Comparison of ENCODE assay signal across 2 cellular contexts in the genomic region with DNA sequence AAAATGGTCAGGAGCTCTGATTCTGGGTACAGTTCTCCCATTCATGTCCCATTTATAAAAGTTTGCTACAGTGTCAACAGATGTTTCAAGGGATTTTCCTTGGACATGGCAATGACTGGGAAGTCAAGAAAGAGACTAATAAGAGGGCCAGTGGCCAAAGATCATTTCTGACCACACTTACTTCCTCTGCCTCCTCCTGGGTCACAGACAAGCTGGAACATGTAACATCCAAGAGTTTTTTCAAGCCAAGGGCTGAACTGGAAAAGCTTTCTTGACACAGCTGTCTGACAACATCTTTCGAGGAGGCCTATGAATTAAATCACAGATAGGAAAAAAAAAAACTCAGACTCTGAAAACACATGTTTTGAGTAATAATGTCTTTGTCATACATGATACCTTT.
TF ChIP-seq lines count a peak whose summit lies in the region.

No MANE protein-coding gene starts in this region.

TF ChIP-seq in IMR-90, 13 proteins besides CTCF, POLR2A, EP300 and RAD21:
- TF ChIP-seq FOS (IDR thresholded peaks at IDR 0.05; ENCODE audit: low read depth, low read length): no peak
- TF ChIP-seq MXI1 (IDR thresholded peaks at IDR 0.05; ENCODE audit: borderline replicate concordance, low read depth, low read length): no peak
- TF ChIP-seq CEBPB (IDR thresholded peaks at IDR 0.05; ENCODE audit: low read depth, low read length): no peak
- no peak for TF ChIP-seq SMC3 (IDR thresholded peaks at IDR 0.05; ENCODE audit: low read depth, low read length)
- TF ChIP-seq RCOR1 (IDR thresholded peaks at IDR 0.05; ENCODE audit: insufficient replicate concordance, low read length): no peak
- TF ChIP-seq MAFK (IDR thresholded peaks at IDR 0.05; ENCODE audit: low read depth, low read length): no peak
- TF ChIP-seq NFE2L2 (IDR thresholded peaks at IDR 0.05; ENCODE audit: low read depth, low read length): no peak
- no peak for TF ChIP-seq CHD1 (IDR thresholded peaks at IDR 0.05; ENCODE audit: low read depth, low read length)
- TF ChIP-seq BHLHE40 (IDR thresholded peaks at IDR 0.05; ENCODE audit: low read depth, low read length): no peak
- TF ChIP-seq, protein P1, sequence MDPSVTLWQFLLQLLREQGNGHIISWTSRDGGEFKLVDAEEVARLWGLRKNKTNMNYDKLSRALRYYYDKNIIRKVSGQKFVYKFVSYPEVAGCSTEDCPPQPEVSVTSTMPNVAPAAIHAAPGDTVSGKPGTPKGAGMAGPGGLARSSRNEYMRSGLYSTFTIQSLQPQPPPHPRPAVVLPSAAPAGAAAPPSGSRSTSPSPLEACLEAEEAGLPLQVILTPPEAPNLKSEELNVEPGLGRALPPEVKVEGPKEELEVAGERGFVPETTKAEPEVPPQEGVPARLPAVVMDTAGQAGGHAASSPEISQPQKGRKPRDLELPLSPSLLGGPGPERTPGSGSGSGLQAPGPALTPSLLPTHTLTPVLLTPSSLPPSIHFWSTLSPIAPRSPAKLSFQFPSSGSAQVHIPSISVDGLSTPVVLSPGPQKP (IDR thresholded peaks at IDR 0.05; ENCODE audit: borderline replicate concordance, low read depth, low read length): no peak
- TF ChIP-seq, protein P2, sequence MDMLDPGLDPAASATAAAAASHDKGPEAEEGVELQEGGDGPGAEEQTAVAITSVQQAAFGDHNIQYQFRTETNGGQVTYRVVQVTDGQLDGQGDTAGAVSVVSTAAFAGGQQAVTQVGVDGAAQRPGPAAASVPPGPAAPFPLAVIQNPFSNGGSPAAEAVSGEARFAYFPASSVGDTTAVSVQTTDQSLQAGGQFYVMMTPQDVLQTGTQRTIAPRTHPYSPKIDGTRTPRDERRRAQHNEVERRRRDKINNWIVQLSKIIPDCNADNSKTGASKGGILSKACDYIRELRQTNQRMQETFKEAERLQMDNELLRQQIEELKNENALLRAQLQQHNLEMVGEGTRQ (IDR thresholded peaks at IDR 0.05; ENCODE audit: low read depth, low read length): no peak
- no peak for TF ChIP-seq MAZ (IDR thresholded peaks at IDR 0.05; ENCODE audit: borderline replicate concordance, low read depth, low read length)
- TF ChIP-seq RFX5 (IDR thresholded peaks at IDR 0.05; ENCODE audit: low read depth, low read length): no peak

TF ChIP-seq in WTC11, 78 proteins besides CTCF, POLR2A, EP300 and RAD21:
- TF ChIP-seq ETV6 (CRISPR knock-in tag; IDR thresholded peaks at IDR 0.05): no peak
- TF ChIP-seq, protein P3, sequence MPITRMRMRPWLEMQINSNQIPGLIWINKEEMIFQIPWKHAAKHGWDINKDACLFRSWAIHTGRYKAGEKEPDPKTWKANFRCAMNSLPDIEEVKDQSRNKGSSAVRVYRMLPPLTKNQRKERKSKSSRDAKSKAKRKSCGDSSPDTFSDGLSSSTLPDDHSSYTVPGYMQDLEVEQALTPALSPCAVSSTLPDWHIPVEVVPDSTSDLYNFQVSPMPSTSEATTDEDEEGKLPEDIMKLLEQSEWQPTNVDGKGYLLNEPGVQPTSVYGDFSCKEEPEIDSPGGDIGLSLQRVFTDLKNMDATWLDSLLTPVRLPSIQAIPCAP (CRISPR knock-in tag; IDR thresholded peaks at IDR 0.05): no peak
- TF ChIP-seq, protein P4, sequence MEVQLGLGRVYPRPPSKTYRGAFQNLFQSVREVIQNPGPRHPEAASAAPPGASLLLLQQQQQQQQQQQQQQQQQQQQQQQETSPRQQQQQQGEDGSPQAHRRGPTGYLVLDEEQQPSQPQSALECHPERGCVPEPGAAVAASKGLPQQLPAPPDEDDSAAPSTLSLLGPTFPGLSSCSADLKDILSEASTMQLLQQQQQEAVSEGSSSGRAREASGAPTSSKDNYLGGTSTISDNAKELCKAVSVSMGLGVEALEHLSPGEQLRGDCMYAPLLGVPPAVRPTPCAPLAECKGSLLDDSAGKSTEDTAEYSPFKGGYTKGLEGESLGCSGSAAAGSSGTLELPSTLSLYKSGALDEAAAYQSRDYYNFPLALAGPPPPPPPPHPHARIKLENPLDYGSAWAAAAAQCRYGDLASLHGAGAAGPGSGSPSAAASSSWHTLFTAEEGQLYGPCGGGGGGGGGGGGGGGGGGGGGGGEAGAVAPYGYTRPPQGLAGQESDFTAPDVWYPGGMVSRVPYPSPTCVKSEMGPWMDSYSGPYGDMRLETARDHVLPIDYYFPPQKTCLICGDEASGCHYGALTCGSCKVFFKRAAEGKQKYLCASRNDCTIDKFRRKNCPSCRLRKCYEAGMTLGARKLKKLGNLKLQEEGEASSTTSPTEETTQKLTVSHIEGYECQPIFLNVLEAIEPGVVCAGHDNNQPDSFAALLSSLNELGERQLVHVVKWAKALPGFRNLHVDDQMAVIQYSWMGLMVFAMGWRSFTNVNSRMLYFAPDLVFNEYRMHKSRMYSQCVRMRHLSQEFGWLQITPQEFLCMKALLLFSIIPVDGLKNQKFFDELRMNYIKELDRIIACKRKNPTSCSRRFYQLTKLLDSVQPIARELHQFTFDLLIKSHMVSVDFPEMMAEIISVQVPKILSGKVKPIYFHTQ (CRISPR knock-in tag; IDR thresholded peaks at IDR 0.05): no peak
- TF ChIP-seq, protein P5, sequence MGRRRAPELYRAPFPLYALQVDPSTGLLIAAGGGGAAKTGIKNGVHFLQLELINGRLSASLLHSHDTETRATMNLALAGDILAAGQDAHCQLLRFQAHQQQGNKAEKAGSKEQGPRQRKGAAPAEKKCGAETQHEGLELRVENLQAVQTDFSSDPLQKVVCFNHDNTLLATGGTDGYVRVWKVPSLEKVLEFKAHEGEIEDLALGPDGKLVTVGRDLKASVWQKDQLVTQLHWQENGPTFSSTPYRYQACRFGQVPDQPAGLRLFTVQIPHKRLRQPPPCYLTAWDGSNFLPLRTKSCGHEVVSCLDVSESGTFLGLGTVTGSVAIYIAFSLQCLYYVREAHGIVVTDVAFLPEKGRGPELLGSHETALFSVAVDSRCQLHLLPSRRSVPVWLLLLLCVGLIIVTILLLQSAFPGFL (CRISPR knock-in tag; IDR thresholded peaks at IDR 0.05; ENCODE audit: borderline replicate concordance): no peak
- TF ChIP-seq GTF2I (CRISPR knock-in tag; conservative IDR thresholded peaks at IDR 0.05): no peak
- no peak for TF ChIP-seq ESRRA (CRISPR knock-in tag; IDR thresholded peaks at IDR 0.05; ENCODE audit: borderline replicate concordance)
- no peak for TF ChIP-seq NR2C2 (CRISPR knock-in tag; IDR thresholded peaks at IDR 0.05)
- TF ChIP-seq ELF4 (CRISPR knock-in tag; IDR thresholded peaks at IDR 0.05; ENCODE audit: low read depth): no peak
- no peak for TF ChIP-seq CBFB (CRISPR knock-in tag; IDR thresholded peaks at IDR 0.05; ENCODE audit: low read depth)
- TF ChIP-seq, protein P6, sequence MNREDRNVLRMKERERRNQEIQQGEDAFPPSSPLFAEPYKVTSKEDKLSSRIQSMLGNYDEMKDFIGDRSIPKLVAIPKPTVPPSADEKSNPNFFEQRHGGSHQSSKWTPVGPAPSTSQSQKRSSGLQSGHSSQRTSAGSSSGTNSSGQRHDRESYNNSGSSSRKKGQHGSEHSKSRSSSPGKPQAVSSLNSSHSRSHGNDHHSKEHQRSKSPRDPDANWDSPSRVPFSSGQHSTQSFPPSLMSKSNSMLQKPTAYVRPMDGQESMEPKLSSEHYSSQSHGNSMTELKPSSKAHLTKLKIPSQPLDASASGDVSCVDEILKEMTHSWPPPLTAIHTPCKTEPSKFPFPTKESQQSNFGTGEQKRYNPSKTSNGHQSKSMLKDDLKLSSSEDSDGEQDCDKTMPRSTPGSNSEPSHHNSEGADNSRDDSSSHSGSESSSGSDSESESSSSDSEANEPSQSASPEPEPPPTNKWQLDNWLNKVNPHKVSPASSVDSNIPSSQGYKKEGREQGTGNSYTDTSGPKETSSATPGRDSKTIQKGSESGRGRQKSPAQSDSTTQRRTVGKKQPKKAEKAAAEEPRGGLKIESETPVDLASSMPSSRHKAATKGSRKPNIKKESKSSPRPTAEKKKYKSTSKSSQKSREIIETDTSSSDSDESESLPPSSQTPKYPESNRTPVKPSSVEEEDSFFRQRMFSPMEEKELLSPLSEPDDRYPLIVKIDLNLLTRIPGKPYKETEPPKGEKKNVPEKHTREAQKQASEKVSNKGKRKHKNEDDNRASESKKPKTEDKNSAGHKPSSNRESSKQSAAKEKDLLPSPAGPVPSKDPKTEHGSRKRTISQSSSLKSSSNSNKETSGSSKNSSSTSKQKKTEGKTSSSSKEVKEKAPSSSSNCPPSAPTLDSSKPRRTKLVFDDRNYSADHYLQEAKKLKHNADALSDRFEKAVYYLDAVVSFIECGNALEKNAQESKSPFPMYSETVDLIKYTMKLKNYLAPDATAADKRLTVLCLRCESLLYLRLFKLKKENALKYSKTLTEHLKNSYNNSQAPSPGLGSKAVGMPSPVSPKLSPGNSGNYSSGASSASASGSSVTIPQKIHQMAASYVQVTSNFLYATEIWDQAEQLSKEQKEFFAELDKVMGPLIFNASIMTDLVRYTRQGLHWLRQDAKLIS (CRISPR knock-in tag; IDR thresholded peaks at IDR 0.05; ENCODE audit: borderline replicate concordance): no peak
- no peak for TF ChIP-seq ZNF219 (CRISPR knock-in tag; IDR thresholded peaks at IDR 0.05; ENCODE audit: borderline replicate concordance)
- no peak for TF ChIP-seq NR3C1 (CRISPR knock-in tag; conservative IDR thresholded peaks at IDR 0.05; ENCODE audit: low read depth)
- TF ChIP-seq, protein P7, sequence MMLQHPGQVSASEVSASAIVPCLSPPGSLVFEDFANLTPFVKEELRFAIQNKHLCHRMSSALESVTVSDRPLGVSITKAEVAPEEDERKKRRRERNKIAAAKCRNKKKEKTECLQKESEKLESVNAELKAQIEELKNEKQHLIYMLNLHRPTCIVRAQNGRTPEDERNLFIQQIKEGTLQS (CRISPR knock-in tag; conservative IDR thresholded peaks at IDR 0.05): no peak
- TF ChIP-seq SP1 (CRISPR knock-in tag; conservative IDR thresholded peaks at IDR 0.05): no peak
- TF ChIP-seq ZNF263 (CRISPR knock-in tag; IDR thresholded peaks at IDR 0.05; ENCODE audit: low read depth): no peak
- TF ChIP-seq, protein P8, sequence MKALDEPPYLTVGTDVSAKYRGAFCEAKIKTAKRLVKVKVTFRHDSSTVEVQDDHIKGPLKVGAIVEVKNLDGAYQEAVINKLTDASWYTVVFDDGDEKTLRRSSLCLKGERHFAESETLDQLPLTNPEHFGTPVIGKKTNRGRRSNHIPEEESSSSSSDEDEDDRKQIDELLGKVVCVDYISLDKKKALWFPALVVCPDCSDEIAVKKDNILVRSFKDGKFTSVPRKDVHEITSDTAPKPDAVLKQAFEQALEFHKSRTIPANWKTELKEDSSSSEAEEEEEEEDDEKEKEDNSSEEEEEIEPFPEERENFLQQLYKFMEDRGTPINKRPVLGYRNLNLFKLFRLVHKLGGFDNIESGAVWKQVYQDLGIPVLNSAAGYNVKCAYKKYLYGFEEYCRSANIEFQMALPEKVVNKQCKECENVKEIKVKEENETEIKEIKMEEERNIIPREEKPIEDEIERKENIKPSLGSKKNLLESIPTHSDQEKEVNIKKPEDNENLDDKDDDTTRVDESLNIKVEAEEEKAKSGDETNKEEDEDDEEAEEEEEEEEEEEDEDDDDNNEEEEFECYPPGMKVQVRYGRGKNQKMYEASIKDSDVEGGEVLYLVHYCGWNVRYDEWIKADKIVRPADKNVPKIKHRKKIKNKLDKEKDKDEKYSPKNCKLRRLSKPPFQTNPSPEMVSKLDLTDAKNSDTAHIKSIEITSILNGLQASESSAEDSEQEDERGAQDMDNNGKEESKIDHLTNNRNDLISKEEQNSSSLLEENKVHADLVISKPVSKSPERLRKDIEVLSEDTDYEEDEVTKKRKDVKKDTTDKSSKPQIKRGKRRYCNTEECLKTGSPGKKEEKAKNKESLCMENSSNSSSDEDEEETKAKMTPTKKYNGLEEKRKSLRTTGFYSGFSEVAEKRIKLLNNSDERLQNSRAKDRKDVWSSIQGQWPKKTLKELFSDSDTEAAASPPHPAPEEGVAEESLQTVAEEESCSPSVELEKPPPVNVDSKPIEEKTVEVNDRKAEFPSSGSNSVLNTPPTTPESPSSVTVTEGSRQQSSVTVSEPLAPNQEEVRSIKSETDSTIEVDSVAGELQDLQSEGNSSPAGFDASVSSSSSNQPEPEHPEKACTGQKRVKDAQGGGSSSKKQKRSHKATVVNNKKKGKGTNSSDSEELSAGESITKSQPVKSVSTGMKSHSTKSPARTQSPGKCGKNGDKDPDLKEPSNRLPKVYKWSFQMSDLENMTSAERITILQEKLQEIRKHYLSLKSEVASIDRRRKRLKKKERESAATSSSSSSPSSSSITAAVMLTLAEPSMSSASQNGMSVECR (CRISPR knock-in tag; IDR thresholded peaks at IDR 0.05; ENCODE audit: borderline replicate concordance): no peak
- TF ChIP-seq ZNF138 (CRISPR knock-in tag; conservative IDR thresholded peaks at IDR 0.05): no peak
- TF ChIP-seq, protein P2 (CRISPR knock-in tag; IDR thresholded peaks at IDR 0.05): no peak
